17 cellular contexts compared by ENCODE assay signal in the genomic region with DNA sequence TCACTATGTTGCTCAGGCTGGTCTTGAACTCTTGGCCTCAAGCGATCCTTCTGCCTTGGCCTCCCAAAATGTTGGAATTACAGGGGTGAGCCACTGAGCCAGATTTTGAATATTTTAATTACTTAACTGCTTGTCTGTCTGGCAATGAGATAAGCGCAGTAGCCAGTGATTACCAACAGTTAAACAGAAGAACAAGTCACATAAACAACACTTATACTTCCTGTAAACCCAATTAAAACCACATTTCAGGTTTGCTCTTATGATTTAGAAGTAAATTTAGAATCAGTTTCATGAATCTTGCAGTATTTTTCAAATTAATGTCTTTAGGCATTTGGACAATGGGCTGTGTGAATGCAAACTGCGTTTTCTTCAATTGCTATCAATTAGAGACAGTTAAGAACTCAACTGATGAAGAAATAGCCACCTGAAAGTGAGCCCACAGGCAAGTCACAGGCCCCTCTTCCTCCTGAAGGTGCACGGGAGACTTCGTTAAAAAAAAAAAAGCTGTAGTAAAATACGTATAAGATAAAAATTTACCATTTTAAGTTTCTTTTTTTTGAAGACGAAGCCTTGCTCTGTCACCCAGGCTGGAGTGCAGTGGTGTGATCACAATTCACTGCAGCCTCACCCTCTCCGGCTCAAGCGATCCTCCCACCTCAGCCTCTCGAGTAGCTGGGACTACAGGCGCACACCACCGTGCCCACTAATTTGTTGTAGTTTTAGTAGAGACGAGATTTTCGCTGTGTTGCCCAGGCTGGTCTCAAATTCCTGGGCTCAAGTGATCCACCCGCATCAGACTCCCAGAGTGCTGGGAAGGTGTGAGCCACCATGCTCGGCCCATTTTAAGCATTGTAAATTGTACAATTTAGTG.
DNase-seq lines count a peak whose midpoint lies in the region; ATAC-seq and TF ChIP-seq lines count a peak whose summit lies in the region.
"Had no signal": no experiment of that assay in that cellular context is flagged by ENCODE, and none has a peak within 500 bp of the region (broad histone marks: within the 10 kb centered on the region; RNA-seq: fewer than 3 reads in every experiment).

No MANE protein-coding gene starts in this region.

- H3K4me1 ChIP-seq in OCI-LY7 (ENCODE audit: insufficient read depth, low read length, poor library complexity, severe bottlenecking), result peaks cover 71% of the 10 kb centered on the region
- H3K4me1 ChIP-seq: prostate gland had no signal

- H3K36me3 Mint-ChIP-seq in CD4-positive, alpha-beta T cell (ENCODE audit: low read depth), result peaks cover 14% of the 10 kb centered on the region
- H3K36me3 Mint-ChIP-seq in activated naive CD4-positive, alpha-beta T cell treated with anti-CD3 and anti-CD28 coated beads, Interleukin-2, amount 50 U/mL, for 72 hours, result peaks cover 0 to 17% of the 10 kb centered on the region in 2 donors
- no peaks in the 10 kb centered on the region for H3K36me3 Mint-ChIP-seq in natural killer cell
- H3K36me3 Mint-ChIP-seq: stimulated activated naive B cell treated with anti-CD40 and anti-IgM and Interleukin-4, amounts not matched to agents 10 μg/mL and 1 μg/mL and 100 μg/mL, for 72 hours had no signal

- peaks cover 91% of the 10 kb centered on the region for H3K4me1 Mint-ChIP-seq in CD4-positive, alpha-beta T cell (ENCODE audit: low read depth)
- peaks cover 73 to 80% of the 10 kb centered on the region in 2 donors for H3K4me1 Mint-ChIP-seq in natural killer cell

- peak overlapping the region; percentile 52 for H3K27ac ChIP-seq in CD4-positive, alpha-beta T cell (ENCODE audit: low read depth, low read length)
- no peak overlapping the region for H3K27ac ChIP-seq in OCI-LY7 (ENCODE audit: low read depth, low read length, poor library complexity, severe bottlenecking)
- H3K27ac ChIP-seq: foreskin keratinocyte, left lung, prostate gland had no signal

- no peaks in the 10 kb centered on the region for H4K20me1 ChIP-seq in OCI-LY7 (ENCODE audit: insufficient read depth, low read length)

- peak overlapping the region; percentile 82; the same call in 1 of the 2 replicates for H2AFZ ChIP-seq in OCI-LY7 (ENCODE audit: low read length)

- no peak for TF ChIP-seq CTCF in CD4-positive, alpha-beta T cell (IDR thresholded peaks at IDR 0.05)
- TF ChIP-seq CTCF in OCI-LY7 (conservative IDR thresholded peaks at IDR 0.05; ENCODE audit: low read length) (no peak), natural killer cell (IDR thresholded peaks at IDR 0.05) (no peak)

- no peak for DNase-seq in CD4-positive, alpha-beta T cell
- DNase-seq in OCI-LY7 (ENCODE audit: low spot score) (no peak), natural killer cell (no peak), NCI-H146 (lab: John Stamatoyannopoulos, UW) (no peak), foreskin melanocyte (no peak), COLO829 (ENCODE audit: low spot score) (no peak)
- no peak for DNase-seq in activated naive CD4-positive, alpha-beta T cell treated with anti-CD3 and anti-CD28 coated beads, Interleukin-2, amount 50 U/mL, for 72 hours (ENCODE audit: low spot score in 2 of 2)
- DNase-seq: activated CD4-positive, alpha-beta T cell treated with anti-CD3 and anti-CD28 coated beads, Interleukin-2, amount 50 U/mL, for 4 hours; DMS 273 treated with DMSO at 0.1 percent for 48 hours; foreskin keratinocyte; KG1; left lung; NCI-H1105 treated with DMSO at 0.1 percent for 48 hours; stimulated activated naive B cell treated with anti-CD40 and anti-IgM and Interleukin-4, amounts not matched to agents 10 μg/mL and 1 μg/mL and 100 μg/mL, for 72 hours had no signal

- intact Hi-C loops in CD4-positive, alpha-beta T cell (cut with DNase I, micrococcal nuclease), result no loop called here
- intact Hi-C loops in OCI-LY7 (cut with micrococcal nuclease; ENCODE audit: unreplicated experiment) (no loop called here), natural killer cell (cut with micrococcal nuclease) (loop anchor here (1.0 to 5.0 kb wide), 6 partner anchors 9 to 73 kb away; a partner anchor contains a TSS)

- POLR2A ChIA-PET in CD4-positive, alpha-beta T cell (lab: Charles Lee), result interaction anchor here (0.6 to 9.3 kb wide), 12 partner anchors 10 to 71 kb away, joined by 3 to 182 read pairs (median 6); no protein-coding TSS in a partner anchor
- POLR2A ChIA-PET in OCI-LY7 (lab: Charles Lee), result interaction anchor here (0.5 to 1.3 kb wide), 4 partner anchors 9 to 161 kb away, joined by 3 to 5 read pairs (median 4); no protein-coding TSS in a partner anchor

- H3K79me2 ChIP-seq in OCI-LY7 (ENCODE audit: insufficient read depth, low read depth, low read length), result peaks cover 4% of the 10 kb centered on the region; the same call in 1 of the 2 replicates

- BruUV-seq in OCI-LY7 (replicated peaks; lab: Mats Ljungman, UMichigan), result no TSS peak

- CTCF ChIA-PET in CD4-positive, alpha-beta T cell (lab: Charles Lee), result interaction anchor here (1.0 to 2.7 kb wide), 3 partner anchors 19 to 71 kb away, joined by 3 to 11 read pairs (median 6); no protein-coding TSS in a partner anchor
- CTCF ChIA-PET in OCI-LY7 (lab: Charles Lee; ENCODE audit: unreplicated experiment), result no interaction called here

- no peaks in the 10 kb centered on the region for H3K27me3 Mint-ChIP-seq in CD4-positive, alpha-beta T cell
- H3K27me3 Mint-ChIP-seq in natural killer cell (ENCODE audit: low read depth in 2 of 2), result no peaks in the 10 kb centered on the region
- H3K27me3 Mint-ChIP-seq: stimulated activated naive B cell treated with anti-CD40 and anti-IgM and Interleukin-4, amounts not matched to agents 10 μg/mL and 1 μg/mL and 100 μg/mL, for 72 hours had no signal

- no peaks in the 10 kb centered on the region for H3K36me3 ChIP-seq in OCI-LY7 (ENCODE audit: insufficient read depth, low read length)
- H3K36me3 ChIP-seq: left lung, prostate gland had no signal

- peak overlapping the region; percentile 91 for H3K27ac Mint-ChIP-seq in CD4-positive, alpha-beta T cell
- peak overlapping the region; percentile 90 to 95 for H3K27ac Mint-ChIP-seq in activated naive CD4-positive, alpha-beta T cell treated with anti-CD3 and anti-CD28 coated beads, Interleukin-2, amount 50 U/mL, for 72 hours
- peak overlapping the region; percentile 97 for H3K27ac Mint-ChIP-seq in natural killer cell
- H3K27ac Mint-ChIP-seq: stimulated activated naive B cell treated with anti-CD40 and anti-IgM and Interleukin-4, amounts not matched to agents 10 μg/mL and 1 μg/mL and 100 μg/mL, for 72 hours had no signal

- H3K9me2 ChIP-seq in OCI-LY7 (ENCODE audit: insufficient read depth, low read length), result no peaks in the 10 kb centered on the region

- no peaks in the 10 kb centered on the region for H3K27me3 ChIP-seq in CD4-positive, alpha-beta T cell (ENCODE audit: control insufficient read depth, insufficient read depth, low read length)
- H3K27me3 ChIP-seq: foreskin keratinocyte, left lung had no signal

- peak overlapping the region; percentile 12; the same call in 1 of the 2 replicates for H3K4me2 ChIP-seq in OCI-LY7 (ENCODE audit: low read length)

- no peak overlapping the region for H3K4me3 ChIP-seq in OCI-LY7 (ENCODE audit: low read depth, low read length, poor library complexity, severe bottlenecking)
- H3K4me3 ChIP-seq: left lung, prostate gland had no signal

- H3K4me3 Mint-ChIP-seq in CD4-positive, alpha-beta T cell, result peak overlapping the region; percentile 79
- peak overlapping the region; percentile 82 for H3K4me3 Mint-ChIP-seq in natural killer cell
- H3K4me3 Mint-ChIP-seq: stimulated activated naive B cell treated with anti-CD40 and anti-IgM and Interleukin-4, amounts not matched to agents 10 μg/mL and 1 μg/mL and 100 μg/mL, for 72 hours had no signal

- H3K9me3 Mint-ChIP-seq in CD4-positive, alpha-beta T cell, result no peaks in the 10 kb centered on the region
- no peaks in the 10 kb centered on the region for H3K9me3 Mint-ChIP-seq in activated naive CD4-positive, alpha-beta T cell treated with anti-CD3 and anti-CD28 coated beads, Interleukin-2, amount 50 U/mL, for 72 hours
- no peaks in the 10 kb centered on the region for H3K9me3 Mint-ChIP-seq in natural killer cell
- H3K9me3 Mint-ChIP-seq: stimulated activated naive B cell treated with anti-CD40 and anti-IgM and Interleukin-4, amounts not matched to agents 10 μg/mL and 1 μg/mL and 100 μg/mL, for 72 hours had no signal

- H3K9me3 ChIP-seq in CD4-positive, alpha-beta T cell (ENCODE audit: control insufficient read depth, low read length), result no peaks in the 10 kb centered on the region
- peaks cover 3% of the 10 kb centered on the region; the same call in 1 of the 2 replicates for H3K9me3 ChIP-seq in OCI-LY7 (ENCODE audit: low read length)
- H3K9me3 ChIP-seq: left lung, prostate gland had no signal

- no peak for ATAC-seq in CD4-positive, alpha-beta T cell (ENCODE audit: poor library complexity)
- no peak for ATAC-seq in activated naive CD4-positive, alpha-beta T cell treated with anti-CD3 and anti-CD28 coated beads, Interleukin-2, amount 50 U/mL, for 72 hours
- ATAC-seq in natural killer cell (peak; percentile 62 to 80 (median 73)), GM21447 (IDR thresholded peaks at IDR 0.05; ENCODE audit: unreplicated experiment) (no peak)
- ATAC-seq: left lung; Right ventricle myocardium inferior; stimulated activated naive B cell treated with anti-CD40 and anti-IgM and Interleukin-4, amounts not matched to agents 10 μg/mL and 1 μg/mL and 100 μg/mL, for 72 hours had no signal

Comparison
In these comparisons a context has a peak if more than half of its experiments do, and no peak if none do; other contexts are left out.
1. ATAC-seq: peak in natural killer cell (3 of 3); none in CD4-positive, alpha-beta T cell (single experiment), activated naive CD4-positive, alpha-beta T cell treated with anti-CD3 and anti-CD28 coated beads, Interleukin-2, amount 50 U/mL, for 72 hours (0 of 2) and GM21447 (single experiment).
2. Peak in every context shown above with its lines, with median percentiles within 50 percentile points of each other: H3K27ac Mint-ChIP-seq.